8 cellular contexts compared by ENCODE assay signal in genomic region chr10:46283217-46283944, GRCh38. TPM values are rescaled to one million over a fixed set of nuclear protein-coding genes. Genes with fewer than 3 reads are reported as not detected.
DNase-seq lines count a peak whose midpoint lies in the region; ATAC-seq and TF ChIP-seq lines count a peak whose summit lies in the region.

No MANE protein-coding gene starts in this region.

- H3K4me1 ChIP-seq in ascending aorta (peaks cover 0 to 8% of the 10 kb centered on the region in 2 donors), lower lobe of right lung (peaks cover 12% of the 10 kb centered on the region), transverse colon (peaks cover 15 to 27% (median 25%) of the 10 kb centered on the region in 4 donors), MM.1S (ENCODE audit: low read length) (no peaks in the 10 kb centered on the region)

- no peaks in the 10 kb centered on the region for H3K9me3 Mint-ChIP-seq in activated naive CD4-positive, alpha-beta T cell treated with anti-CD3 and anti-CD28 coated beads, Interleukin-2, amount 50 U/mL, for 72 hours

- no peaks in the 10 kb centered on the region for H3K79me2 ChIP-seq in MM.1S (ENCODE audit: low read length)

- no peak overlapping the region for H3K27ac Mint-ChIP-seq in activated naive CD4-positive, alpha-beta T cell treated with anti-CD3 and anti-CD28 coated beads, Interleukin-2, amount 50 U/mL, for 72 hours

- WGBS in transverse colon (ENCODE audit: low coverage in 1 of 2), 2 donors = 25 to 46% methylated on average over 1 to 6 of the region's 14 CpGs

- H3K9ac ChIP-seq in MM.1S (ENCODE audit: low read length) = no peak overlapping the region

- TF ChIP-seq CTCF in ascending aorta (IDR thresholded peaks at IDR 0.05) = no peak
- no peak for TF ChIP-seq CTCF in lower lobe of right lung (IDR thresholded peaks at IDR 0.05)
- peak in 1 of 5 experiments; percentile 21 for TF ChIP-seq CTCF in transverse colon (IDR thresholded peaks at IDR 0.05)
- no peak for TF ChIP-seq CTCF in MM.1S (IDR thresholded peaks at IDR 0.05; ENCODE audit: low read length)

- no peaks in the 10 kb centered on the region for H3K36me3 ChIP-seq in ascending aorta
- H3K36me3 ChIP-seq in lower lobe of right lung = no peaks in the 10 kb centered on the region
- no peaks in the 10 kb centered on the region for H3K36me3 ChIP-seq in transverse colon
- H3K36me3 ChIP-seq in MM.1S (replicated peaks; ENCODE audit: insufficient read depth, low read length) = no peaks in the 10 kb centered on the region

- H3K27ac ChIP-seq in ascending aorta (no peak overlapping the region), lower lobe of right lung (no peak overlapping the region), transverse colon (peak overlapping the region in 2 of 4 donors; percentile 55 to 88), MM.1S (ENCODE audit: low read length) (no peak overlapping the region)

- intact Hi-C loops in ascending aorta (cut with DNase I) = loop anchor here (2.0 to 10.0 kb wide), 2 partner anchors 31 to 259 kb away; no protein-coding TSS in a partner anchor
- intact Hi-C loops in lower lobe of right lung (cut with DNase I) = no loop called here
- intact Hi-C loops in transverse colon (cut with DNase I; ENCODE audit: low total_unique reads) = loop anchor here (2.0 kb wide), 1 partner anchor 177 kb away; no protein-coding TSS in a partner anchor

- no peaks in the 10 kb centered on the region for H3F3A ChIP-seq in MM.1S (ENCODE audit: insufficient read depth, low read length)

- TF ChIP-seq POLR2A in transverse colon (IDR thresholded peaks at IDR 0.05) = no peak

- H3K9me2 ChIP-seq in MM.1S (replicated peaks; ENCODE audit: insufficient read depth, low read length) = no peaks in the 10 kb centered on the region

- no peaks in the 10 kb centered on the region for H3K9me3 ChIP-seq in ascending aorta
- H3K9me3 ChIP-seq in lower lobe of right lung = no peaks in the 10 kb centered on the region
- H3K9me3 ChIP-seq in transverse colon = no peaks in the 10 kb centered on the region
- H3K9me3 ChIP-seq in MM.1S (replicated peaks; ENCODE audit: insufficient read depth, low read length) = no peaks in the 10 kb centered on the region

- peak overlapping the region; percentile 65 to 84 for H3K4me3 ChIP-seq in ascending aorta
- peak overlapping the region; percentile 57 for H3K4me3 ChIP-seq in lower lobe of right lung
- peak overlapping the region in 3 of 4 donors; percentile 35 to 56 (median 45) for H3K4me3 ChIP-seq in transverse colon
- no peak overlapping the region for H3K4me3 ChIP-seq in MM.1S (ENCODE audit: low read length)

- no peaks in the 10 kb centered on the region for H3K27me3 ChIP-seq in ascending aorta
- H3K27me3 ChIP-seq in lower lobe of right lung (ENCODE audit: low read depth) = no peaks in the 10 kb centered on the region
- no peaks in the 10 kb centered on the region for H3K27me3 ChIP-seq in transverse colon
- peaks cover 15% of the 10 kb centered on the region; the same call in 1 of the 2 replicates for H3K27me3 ChIP-seq in MM.1S (replicated peaks; ENCODE audit: insufficient read depth, low read length)

- in situ Hi-C loops in transverse colon (cut with MboI; ENCODE audit: low pct_ligation_motif_present in 1 of 4, low pct_unique_long_range_greater_than_20kb in 1 of 4, low sequenced_read_pairs in 3 of 4) = loop anchor here in 1 of 4 donors (25.0 kb wide), 1 partner anchor 1104 kb away; the partner anchor contains the start of gene ZNF488

- DNase-seq in activated naive CD4-positive, alpha-beta T cell treated with Interleukin-2 at 50 U/mL for 16 hours = peak; percentile 1
- no peak for DNase-seq in activated naive CD4-positive, alpha-beta T cell treated with anti-CD3 and anti-CD28 coated beads, Interleukin-2, amount 50 U/mL, for 72 hours (ENCODE audit: low spot score in 2 of 2)
- DNase-seq in ascending aorta (ENCODE audit: low spot score in 2 of 2) (no peak), lower lobe of right lung (no peak), transverse colon (peak; percentile 3), GF-D8 (lab: John Stamatoyannopoulos, UW) (no peak), MM.1S (no peak)

- no peak for ATAC-seq in activated naive CD4-positive, alpha-beta T cell treated with anti-CD3 and anti-CD28 coated beads, Interleukin-2, amount 50 U/mL, for 72 hours
- ATAC-seq in lower lobe of right lung (no peak), GM19463 (IDR thresholded peaks at IDR 0.05; ENCODE audit: unreplicated experiment) (no peak)

- H3K4me2 ChIP-seq in MM.1S (ENCODE audit: low read depth, low read length) = no peak overlapping the region

- H4K20me1 ChIP-seq in MM.1S (ENCODE audit: insufficient read depth, low read length) = no peaks in the 10 kb centered on the region

- H3K36me3 Mint-ChIP-seq in activated naive CD4-positive, alpha-beta T cell treated with anti-CD3 and anti-CD28 coated beads, Interleukin-2, amount 50 U/mL, for 72 hours = no peaks in the 10 kb centered on the region

- no peak for TF ChIP-seq EP300 in transverse colon (IDR thresholded peaks at IDR 0.05; ENCODE audit: low read depth)

- H2AFZ ChIP-seq in MM.1S (ENCODE audit: low read length) = no peak overlapping the region

RNA-seq across cellular contexts. Expression of gene ANTXRL, which starts 3.4 kb away (rescaled TPM):
- not detected for total RNA-seq in activated naive CD4-positive, alpha-beta T cell treated with anti-CD3 and anti-CD28 coated beads, Interleukin-2, amount 50 U/mL, for 72 hours
- total RNA-seq in ascending aorta (not detected), lower lobe of right lung (not detected), transverse colon (not detected)

Comparison
In these comparisons a context has a peak if more than half of its experiments do, and no peak if none do; other contexts are left out.
1. DNase-seq: peak in activated naive CD4-positive, alpha-beta T cell treated with Interleukin-2 at 50 U/mL for 16 hours (single experiment) and transverse colon (single experiment); none in activated naive CD4-positive, alpha-beta T cell treated with anti-CD3 and anti-CD28 coated beads, Interleukin-2, amount 50 U/mL, for 72 hours (0 of 2), ascending aorta (0 of 2), lower lobe of right lung (single experiment), GF-D8 (single experiment) and MM.1S (single experiment).